Comparison of ENCODE assay signal across 1 cellular context in genomic region chr1:228275435-228276342, GRCh38.
TF ChIP-seq lines count a peak whose summit lies in the region.

No MANE protein-coding gene starts in this region.

TF ChIP-seq in HEK293, 187 proteins besides CTCF, POLR2A, EP300 and RAD21 (continued from another document):
- TF ChIP-seq PBX3 (CRISPR knock-in tag; IDR thresholded peaks at IDR 0.05) (no peak), INSM2 (tag by site-specific recombination; IDR thresholded peaks at IDR 0.05) (no peak), ZNF24 (tag by site-specific recombination; IDR thresholded peaks at IDR 0.05) (no peak), ZNF140 (tag by site-specific recombination; IDR thresholded peaks at IDR 0.05) (no peak), IKZF3 (tag by site-specific recombination; IDR thresholded peaks at IDR 0.05) (no peak), ZNF426 (tag by site-specific recombination; IDR thresholded peaks at IDR 0.05) (no peak), ZBTB21 (tag by site-specific recombination; IDR thresholded peaks at IDR 0.05) (no peak), ZNF510 (tag by site-specific recombination; IDR thresholded peaks at IDR 0.05; ENCODE audit: insufficient replicate concordance) (no peak), ZNF311 (tag by site-specific recombination; IDR thresholded peaks at IDR 0.05; ENCODE audit: borderline replicate concordance) (no peak), ZNF529 (tag by site-specific recombination; IDR thresholded peaks at IDR 0.05; ENCODE audit: insufficient replicate concordance) (no peak), ZNF670 (tag by site-specific recombination; IDR thresholded peaks at IDR 0.05; ENCODE audit: low read depth) (no peak), ZNF830 (tag by site-specific recombination; IDR thresholded peaks at IDR 0.05; ENCODE audit: low read depth) (no peak), ZNF416 (tag by site-specific recombination; IDR thresholded peaks at IDR 0.05) (no peak), ZNF747 (tag by site-specific recombination; IDR thresholded peaks at IDR 0.05) (no peak), ZBTB8A (tag by site-specific recombination; IDR thresholded peaks at IDR 0.05) (no peak), ZNF580 (tag by site-specific recombination; IDR thresholded peaks at IDR 0.05) (no peak), PRDM6 (tag by site-specific recombination; IDR thresholded peaks at IDR 0.05) (no peak), ZNF777 (tag by site-specific recombination; IDR thresholded peaks at IDR 0.05; ENCODE audit: borderline replicate concordance) (no peak), ZBTB1 (tag by site-specific recombination; IDR thresholded peaks at IDR 0.05) (no peak), KLF9 (tag by site-specific recombination; IDR thresholded peaks at IDR 0.05; ENCODE audit: low read depth) (no peak), RBAK (tag by site-specific recombination; IDR thresholded peaks at IDR 0.05) (no peak), EGR2 (tag by site-specific recombination; IDR thresholded peaks at IDR 0.05; ENCODE audit: low read depth) (peak; percentile 85), ZNF121 (tag by site-specific recombination; IDR thresholded peaks at IDR 0.05) (no peak), ZFHX2 (tag by site-specific recombination; conservative IDR thresholded peaks at IDR 0.05) (peak; percentile 59), ZNF548 (tag by site-specific recombination; IDR thresholded peaks at IDR 0.05) (no peak), ZNF266 (tag by site-specific recombination; IDR thresholded peaks at IDR 0.05; ENCODE audit: low read depth) (no peak), SP2 (tag by site-specific recombination; IDR thresholded peaks at IDR 0.05) (peak; percentile 17; the same call in 1 of the 2 replicates), ZNF169 (tag by site-specific recombination; IDR thresholded peaks at IDR 0.05) (no peak), ZSCAN5A (tag by site-specific recombination; IDR thresholded peaks at IDR 0.05) (no peak), ZNF354C (tag by site-specific recombination; IDR thresholded peaks at IDR 0.05; ENCODE audit: borderline replicate concordance, low read depth) (no peak), ZNF2 (tag by site-specific recombination; IDR thresholded peaks at IDR 0.05) (no peak), ZBTB6 (tag by site-specific recombination; IDR thresholded peaks at IDR 0.05) (0 out of 2 replicates have a peak, but pooled peaks have one; percentile 9), SCRT1 (tag by site-specific recombination; IDR thresholded peaks at IDR 0.05; ENCODE audit: borderline replicate concordance) (no peak), ZBTB10 (tag by site-specific recombination; IDR thresholded peaks at IDR 0.05) (no peak), MYNN (tag by site-specific recombination; IDR thresholded peaks at IDR 0.05; ENCODE audit: borderline replicate concordance) (no peak)
